Comparison of ENCODE assay signal across 30 cellular contexts in the genomic region with DNA sequence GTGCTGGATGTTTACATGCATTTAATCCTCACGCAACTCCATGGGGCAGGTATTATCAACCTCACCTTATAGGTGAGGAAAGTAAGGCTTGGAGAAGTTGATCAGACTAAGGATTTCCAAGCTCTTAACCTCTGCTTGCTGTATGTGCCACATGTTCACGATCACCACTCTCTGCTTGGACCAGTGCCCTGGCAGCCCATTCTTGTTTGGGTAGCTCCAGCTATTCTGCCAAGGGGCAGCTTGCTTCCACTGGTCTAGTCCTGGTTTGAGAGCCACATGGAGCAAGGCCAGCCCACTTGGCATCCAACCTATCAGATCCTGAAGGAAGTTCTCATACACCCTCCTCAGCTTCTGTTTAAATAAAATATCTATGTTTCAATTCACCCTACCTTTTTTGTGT. TPM values are rescaled to one million over a fixed set of nuclear protein-coding genes. Genes with fewer than 3 reads are reported as not detected.
DNase-seq lines count a peak whose midpoint lies in the region; ATAC-seq, FAIRE-seq and TF ChIP-seq lines count a peak whose summit lies in the region.
"Had no signal": no experiment of that assay in that cellular context is flagged by ENCODE, and none has a peak within 500 bp of the region (broad histone marks: within the 10 kb centered on the region; RNA-seq: fewer than 3 reads in every experiment).

No MANE protein-coding gene starts in this region.

- H3K9me3 ChIP-seq in A549: peaks cover 4% of the 10 kb centered on the region; the same call in 1 of the 3 replicates
- H3K9me3 ChIP-seq in esophagus muscularis mucosa: peaks cover 0 to 8% (median 4%) of the 10 kb centered on the region in 4 donors
- H3K9me3 ChIP-seq in right cardiac atrium (ENCODE audit: control insufficient read depth, low read length): no peaks in the 10 kb centered on the region
- no peaks in the 10 kb centered on the region for H3K9me3 ChIP-seq in Karpas-422 (ENCODE audit: low read length)
- H3K9me3 ChIP-seq: HAP-1 had no signal

- FAIRE-seq in A549 (lab: Jason Lieb, UNC): peak; percentile 36
- FAIRE-seq: GM18507, K562 had no signal

- H3K9me2 ChIP-seq in Karpas-422 (replicated peaks; ENCODE audit: insufficient read depth, low read length): no peaks in the 10 kb centered on the region

- DNase-seq in A549 (ENCODE audit: low read depth in 1 of 2, low spot score in 1 of 2) (no peak), NCI-H2029 treated with DMSO at 0.1 percent for 48 hours (lab: John Stamatoyannopoulos, UW) (peak; percentile 55), esophagus muscularis mucosa (ENCODE audit: extremely low spot score) (peak; percentile 90), right cardiac atrium (peak in 2 of 3 donors; percentile 62 to 67), Karpas-422 (no peak), superior temporal gyrus (ENCODE audit: extremely low spot score) (no peak), Kasumi-1 (lab: John Stamatoyannopoulos, UW) (no peak)
- DNase-seq: ACHN; activated CD4-positive, alpha-beta T cell treated with anti-CD3 and anti-CD28 coated beads, Interleukin-2, amount 10 ng/mL, durations not matched to agents 7 days and 5 days; activated gamma-delta T cell; activated naive CD8-positive, alpha-beta T cell treated with anti-CD3 and anti-CD28 coated beads, Interleukin-2, amount 50 U/mL, for 24 hours; activated T-cell treated with anti-CD3 and anti-CD28 coated beads, Interleukin-2, amount 50 U/mL, for 24 hours; foreskin fibroblast; naive thymus-derived CD4-positive, alpha-beta T cell; NCI-H1436; NCI-H510A treated with DMSO at 0.1 percent for 48 hours; PC-9; retina; SHP77 treated with DMSO at 0.1 percent for 48 hours; stimulated activated CD4-positive, alpha-beta T cell treated with anti-CD3 and anti-CD28 coated beads, Interleukin-2, amount 100 ng/mL, for 24 hours; SW 1271; T-helper 9 cell had no signal

- TF ChIP-seq CTCF in A549 (IDR thresholded peaks at IDR 0.05) (no peak), esophagus muscularis mucosa (IDR thresholded peaks at IDR 0.05) (no peak)

- POLR2A ChIA-PET in A549 (lab: Yijun Ruan, JAX): no interaction called here

- no peaks in the 10 kb centered on the region for H3K27me3 ChIP-seq in esophagus muscularis mucosa
- H3K27me3 ChIP-seq in right cardiac atrium (ENCODE audit: control insufficient read depth, insufficient read depth): no peaks in the 10 kb centered on the region
- H3K27me3 ChIP-seq in Karpas-422 (ENCODE audit: low read length): no peaks in the 10 kb centered on the region
- H3K27me3 ChIP-seq: BLaER1 had no signal

- ATAC-seq in A549: no peak
- ATAC-seq in right cardiac atrium: peak in 1 of 2 donors; percentile 48
- ATAC-seq in HG02970 (IDR thresholded peaks at IDR 0.05; ENCODE audit: low FRiP score, unreplicated experiment): no peak
- ATAC-seq: activated naive CD8-positive, alpha-beta T cell treated with anti-CD3 and anti-CD28 coated beads, Interleukin-2, amount 50 U/mL, for 24 hours; K562; left lobe of liver; naive thymus-derived CD4-positive, alpha-beta T cell had no signal

- H3K4me1 ChIP-seq in A549: peaks cover 10% of the 10 kb centered on the region
- H3K4me1 ChIP-seq in esophagus muscularis mucosa: no peaks in the 10 kb centered on the region
- H3K4me1 ChIP-seq in right cardiac atrium (ENCODE audit: control insufficient read depth, insufficient read depth, low read length): no peaks in the 10 kb centered on the region
- H3K4me1 ChIP-seq in Karpas-422 (ENCODE audit: low read length): no peaks in the 10 kb centered on the region
- H3K4me1 ChIP-seq: BLaER1, HAP-1 had no signal

- H3K4me2 ChIP-seq in A549 (no peak overlapping the region), Karpas-422 (ENCODE audit: low read depth, low read length, poor library complexity, severe bottlenecking) (no peak overlapping the region)
- H3K4me2 ChIP-seq: BLaER1, PC-9, smooth muscle cell had no signal

- no peak for TF ChIP-seq POLR2A in A549 (IDR thresholded peaks at IDR 0.05; ENCODE audit: low read length)
- TF ChIP-seq POLR2A in esophagus muscularis mucosa (IDR thresholded peaks at IDR 0.05; ENCODE audit: low read depth): no peak

- H3K36me3 ChIP-seq in esophagus muscularis mucosa: no peaks in the 10 kb centered on the region
- H3K36me3 ChIP-seq in Karpas-422 (ENCODE audit: insufficient read depth, low read length): no peaks in the 10 kb centered on the region
- H3K36me3 ChIP-seq: BLaER1, HAP-1 had no signal

- TF ChIP-seq EP300 in A549 (IDR thresholded peaks at IDR 0.05) (no peak), esophagus muscularis mucosa (IDR thresholded peaks at IDR 0.05) (no peak)

- no peak overlapping the region for H3K9ac ChIP-seq in Karpas-422 (ENCODE audit: low read length)
- H3K9ac ChIP-seq: BLaER1 had no signal

- H3K79me2 ChIP-seq in Karpas-422 (ENCODE audit: low read length): no peaks in the 10 kb centered on the region

- H3K4me3 ChIP-seq in A549 (no peak overlapping the region), esophagus muscularis mucosa (no peak overlapping the region), right cardiac atrium (ENCODE audit: low read length) (no peak overlapping the region), Karpas-422 (ENCODE audit: low read length) (no peak overlapping the region)
- H3K4me3 ChIP-seq: BLaER1, HAP-1, K562, PC-9, smooth muscle cell had no signal

- TF ChIP-seq RAD21 in A549 (conservative IDR thresholded peaks at IDR 0.05 in 1 of 2, IDR thresholded peaks at IDR 0.05 in 1 of 2): no peak

- H4K20me1 ChIP-seq in Karpas-422 (ENCODE audit: insufficient read depth, low read depth, low read length): no peaks in the 10 kb centered on the region
- H4K20me1 ChIP-seq: BLaER1 had no signal

- no peak overlapping the region for H3K27ac ChIP-seq in A549
- no peak overlapping the region for H3K27ac ChIP-seq in esophagus muscularis mucosa (replicated peaks in 1 of 4)
- no peak overlapping the region for H3K27ac ChIP-seq in right cardiac atrium (ENCODE audit: low read length)
- H3K27ac ChIP-seq in Karpas-422 (ENCODE audit: low read length): no peak overlapping the region
- H3K27ac ChIP-seq: BLaER1, epithelial cell of prostate, PC-9 had no signal

- no peak overlapping the region for H2AFZ ChIP-seq in Karpas-422 (ENCODE audit: low read length)
- H2AFZ ChIP-seq: PC-9 had no signal

- intact Hi-C loops in esophagus muscularis mucosa (cut with DNase I): no loop called here
- intact Hi-C loops in right cardiac atrium (cut with DNase I): no loop called here

- WGBS in A549 (ENCODE audit: missing lambda C conversion rate): 52% methylated on average over 2 of the region's 2 CpGs
- 85% methylated on average over 2 of the region's 2 CpGs for WGBS in esophagus muscularis mucosa
- WGBS in right cardiac atrium: 63% methylated on average over 2 of the region's 2 CpGs

- CTCF ChIA-PET in A549 (lab: Yijun Ruan, JAX): interaction anchor here (0.7 to 1.1 kb wide), 3 partner anchors 9 to 1237 kb away, joined by 3 read pairs; no protein-coding TSS in a partner anchor

TF ChIP-seq in A549, 52 proteins besides CTCF, POLR2A, EP300 and RAD21:
- TF ChIP-seq TFCP2L1 (CRISPR knock-in tag; IDR thresholded peaks at IDR 0.05) (no peak), CHD4 (IDR thresholded peaks at IDR 0.05; ENCODE audit: borderline replicate concordance) (no peak), JUNB (IDR thresholded peaks at IDR 0.05) (no peak), ZNF302 (CRISPR knock-in tag; IDR thresholded peaks at IDR 0.05) (no peak), KDM5A (IDR thresholded peaks at IDR 0.05) (no peak), MAFK (IDR thresholded peaks at IDR 0.05; ENCODE audit: partially characterized antibody) (no peak)
- TF ChIP-seq, protein P1, sequence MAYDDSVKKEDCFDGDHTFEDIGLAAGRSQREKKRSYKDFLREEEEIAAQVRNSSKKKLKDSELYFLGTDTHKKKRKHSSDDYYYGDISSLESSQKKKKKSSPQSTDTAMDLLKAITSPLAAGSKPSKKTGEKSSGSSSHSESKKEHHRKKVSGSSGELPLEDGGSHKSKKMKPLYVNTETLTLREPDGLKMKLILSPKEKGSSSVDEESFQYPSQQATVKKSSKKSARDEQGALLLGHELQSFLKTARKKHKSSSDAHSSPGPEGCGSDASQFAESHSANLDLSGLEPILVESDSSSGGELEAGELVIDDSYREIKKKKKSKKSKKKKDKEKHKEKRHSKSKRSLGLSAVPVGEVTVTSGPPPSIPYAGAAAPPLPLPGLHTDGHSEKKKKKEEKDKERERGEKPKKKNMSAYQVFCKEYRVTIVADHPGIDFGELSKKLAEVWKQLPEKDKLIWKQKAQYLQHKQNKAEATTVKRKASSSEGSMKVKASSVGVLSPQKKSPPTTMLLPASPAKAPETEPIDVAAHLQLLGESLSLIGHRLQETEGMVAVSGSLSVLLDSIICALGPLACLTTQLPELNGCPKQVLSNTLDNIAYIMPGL (CRISPR knock-in tag; IDR thresholded peaks at IDR 0.05; ENCODE audit: borderline replicate concordance): no peak
- TF ChIP-seq, protein P2, sequence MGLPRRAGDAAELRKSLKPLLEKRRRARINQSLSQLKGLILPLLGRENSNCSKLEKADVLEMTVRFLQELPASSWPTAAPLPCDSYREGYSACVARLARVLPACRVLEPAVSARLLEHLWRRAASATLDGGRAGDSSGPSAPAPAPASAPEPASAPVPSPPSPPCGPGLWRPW (IDR thresholded peaks at IDR 0.05): no peak
- TF ChIP-seq, protein P3, sequence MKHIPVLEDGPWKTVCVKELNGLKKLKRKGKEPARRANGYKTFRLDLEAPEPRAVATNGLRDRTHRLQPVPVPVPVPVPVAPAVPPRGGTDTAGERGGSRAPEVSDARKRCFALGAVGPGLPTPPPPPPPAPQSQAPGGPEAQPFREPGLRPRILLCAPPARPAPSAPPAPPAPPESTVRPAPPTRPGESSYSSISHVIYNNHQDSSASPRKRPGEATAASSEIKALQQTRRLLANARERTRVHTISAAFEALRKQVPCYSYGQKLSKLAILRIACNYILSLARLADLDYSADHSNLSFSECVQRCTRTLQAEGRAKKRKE (CRISPR knock-in tag; IDR thresholded peaks at IDR 0.05; ENCODE audit: low read depth): no peak
TF ChIP-seq in A549: peak in this region for 0.

RNA-seq across cellular contexts. Expression of a gene that starts 14.3 kb away (rescaled TPM):
- polyA plus RNA-seq in A549 (2011; rRNA removed) (0.26 and 0.34 TPM in 2 replicates), A549 (2017; fragmentation: RNase III; extraction: RNeasy Plus Mini Kit Qiagen cat#74134 plus additional on column Dnase treatment) (0.81 to 1.4 TPM (median 1.2 TPM) in 3 replicates), right cardiac atrium (0.86 TPM)
- polyA plus RNA-seq in A549 (2012; cell fraction: cytosol; rRNA removed): 0.13 and 0.19 TPM in 2 replicates
- 0.37 and 0.75 TPM in 2 replicates for polyA plus RNA-seq in A549 (2012; cell fraction: nucleus; rRNA removed)
- 0.68 and 1.3 TPM in 2 replicates for polyA minus RNA-seq in A549 (2011; rRNA and poly(A)+ RNA removed)
- total RNA-seq in esophagus muscularis mucosa (10 to 100 TPM in 1 of 4 donors, 1 to 10 TPM in 3; 2.5 to 11.1 (median 7.7) TPM), right cardiac atrium (1 to 10 TPM; 2.1 to 2.7 (median 2.3) TPM)
- 0.11 TPM in 1 of 2 replicates, not detected in the other for total RNA-seq in Karpas-422 (2014; rRNA removed; shearing (Covaris generic); ENCODE audit: low replicate concordance)

Comparison
In these comparisons a context has a peak if more than half of its experiments do, and no peak if none do; other contexts are left out.
1. DNase-seq: peak in NCI-H2029 treated with DMSO at 0.1 percent for 48 hours (single experiment), esophagus muscularis mucosa (single experiment) and right cardiac atrium (2 of 3); none in A549 (0 of 2), Karpas-422 (single experiment), superior temporal gyrus (single experiment) and Kasumi-1 (0 of 2).